In genomic region chr2:41038408-41038807, GRCh38 we compare ENCODE assay signal across 23 cellular contexts.
DNase-seq lines count a peak whose midpoint lies in the region; ATAC-seq and TF ChIP-seq lines count a peak whose summit lies in the region.
"Had no signal": no experiment of that assay in that cellular context is flagged by ENCODE, and none has a peak within 500 bp of the region (broad histone marks: within the 10 kb centered on the region; RNA-seq: fewer than 3 reads in every experiment).

No MANE protein-coding gene starts in this region.

- H3K9me3 Mint-ChIP-seq in stimulated activated memory B cell treated with anti-CD40 and anti-IgM and Interleukin-4, amounts not matched to agents 10 μg/mL and 1 μg/mL and 100 μg/mL, for 72 hours: no peaks in the 10 kb centered on the region
- H3K9me3 Mint-ChIP-seq: activated naive CD4-positive, alpha-beta T cell treated with anti-CD3 and anti-CD28 coated beads, Interleukin-2, amount 50 U/mL, for 24 hours had no signal

- ATAC-seq in stimulated activated memory B cell treated with anti-CD40 and anti-IgM and Interleukin-4, amounts not matched to agents 10 μg/mL and 1 μg/mL and 100 μg/mL, for 72 hours: no peak
- ATAC-seq: natural killer cell treated with Interleukin-12 subunit alpha and Interleukin-12 subunit beta and Interleukin-15 and Interleukin-18, amount 100 ng/mL, for 72 hours; stimulated activated effector memory CD8-positive, alpha-beta T cell treated with anti-CD3 and anti-CD28 coated beads, Interleukin-12 subunit alpha, Interleukin-12 subunit beta, amount 100 ng/mL, for 72 hours had no signal

- in situ Hi-C loops in brain microvascular endothelial cell (cut with HindIII; ENCODE audit: low pct_ligation_motif_present, low sequenced_read_pairs): no loop called here

- DNase-seq in A172 (ENCODE audit: low spot score) (peak; percentile 40), HS-27A (ENCODE audit: low read depth) (peak; percentile 22), brain microvascular endothelial cell (peak; percentile 66), foreskin melanocyte (peak; percentile 15), CD1c-positive myeloid dendritic cell (ENCODE audit: extremely low spot score) (no peak), coronary artery (ENCODE audit: low spot score) (no peak)
- DNase-seq in stimulated activated CD4-positive, alpha-beta T cell treated with anti-CD3 and anti-CD28 coated beads, Interleukin-1b, Interleukin-23, amount 100 ng/mL, for 48 hours: no peak
- DNase-seq: 8988T; activated CD4-positive, alpha-beta memory T cell treated with anti-CD3 and anti-CD28 coated beads, Interleukin-2, amount 10 ng/mL, durations not matched to agents 7 days and 5 days; activated T-cell treated with anti-CD3 and anti-CD28 coated beads, Interleukin-2, amount 50 U/mL, for 24 hours; DMS79; dorsolateral prefrontal cortex; kidney; NCI-H2081 treated with DMSO at 0.1 percent for 48 hours; NCI-H526; SIG-M5; stimulated activated CD4-positive, alpha-beta T cell treated with anti-CD3 and anti-CD28 coated beads, Interleukin-12 subunit alpha, Interleukin-12 subunit beta, amount 100 ng/mL, for 4 hours had no signal

- H3K4me3 ChIP-seq in brain microvascular endothelial cell (ENCODE audit: low read depth, low read length) (no peak overlapping the region), coronary artery (no peak overlapping the region)
- H3K4me3 ChIP-seq: dorsolateral prefrontal cortex, thoracic aorta had no signal

- H3K27me3 Mint-ChIP-seq in stimulated activated memory B cell treated with anti-CD40 and anti-IgM and Interleukin-4, amounts not matched to agents 10 μg/mL and 1 μg/mL and 100 μg/mL, for 72 hours: no peaks in the 10 kb centered on the region
- H3K27me3 Mint-ChIP-seq: activated CD4-positive, alpha-beta memory T cell treated with anti-CD3 and anti-CD28 coated beads, Interleukin-2, amount 10 ng/mL, durations not matched to agents 7 days and 5 days; activated naive CD4-positive, alpha-beta T cell treated with anti-CD3 and anti-CD28 coated beads, Interleukin-2, amount 50 U/mL, for 24 hours; activated T-cell treated with anti-CD3 and anti-CD28 coated beads, Interleukin-2, amount 50 U/mL, for 24 hours; natural killer cell treated with Interleukin-12 subunit alpha and Interleukin-12 subunit beta and Interleukin-15 and Interleukin-18, amount 100 ng/mL, for 72 hours had no signal

- H3K27me3 ChIP-seq in brain microvascular endothelial cell (replicated peaks): no peaks in the 10 kb centered on the region
- H3K27me3 ChIP-seq: dorsolateral prefrontal cortex had no signal

- no peaks in the 10 kb centered on the region for H3K36me3 Mint-ChIP-seq in stimulated activated memory B cell treated with anti-CD40 and anti-IgM and Interleukin-4, amounts not matched to agents 10 μg/mL and 1 μg/mL and 100 μg/mL, for 72 hours
- H3K36me3 Mint-ChIP-seq: activated naive CD4-positive, alpha-beta T cell treated with anti-CD3 and anti-CD28 coated beads, Interleukin-2, amount 50 U/mL, for 24 hours; CD14-positive monocyte; natural killer cell treated with Interleukin-12 subunit alpha and Interleukin-12 subunit beta and Interleukin-15 and Interleukin-18, amount 100 ng/mL, for 72 hours; stimulated activated effector memory CD8-positive, alpha-beta T cell treated with anti-CD3 and anti-CD28 coated beads, Interleukin-12 subunit alpha, Interleukin-12 subunit beta, amount 100 ng/mL, for 72 hours had no signal

- no peak for TF ChIP-seq CTCF in brain microvascular endothelial cell (IDR thresholded peaks at IDR 0.05; ENCODE audit: low read depth, low read length, missing control alignments)
- TF ChIP-seq CTCF in coronary artery (IDR thresholded peaks at IDR 0.05): no peak

- no peaks in the 10 kb centered on the region for H3K4me1 Mint-ChIP-seq in stimulated activated memory B cell treated with anti-CD40 and anti-IgM and Interleukin-4, amounts not matched to agents 10 μg/mL and 1 μg/mL and 100 μg/mL, for 72 hours
- H3K4me1 Mint-ChIP-seq: activated CD4-positive, alpha-beta memory T cell treated with anti-CD3 and anti-CD28 coated beads, Interleukin-2, amount 10 ng/mL, durations not matched to agents 7 days and 5 days; activated naive CD4-positive, alpha-beta T cell treated with anti-CD3 and anti-CD28 coated beads, Interleukin-2, amount 50 U/mL, for 24 hours; CD14-positive monocyte; stimulated activated effector memory CD8-positive, alpha-beta T cell treated with anti-CD3 and anti-CD28 coated beads, Interleukin-12 subunit alpha, Interleukin-12 subunit beta, amount 100 ng/mL, for 72 hours had no signal

- no peak overlapping the region for H3K27ac Mint-ChIP-seq in stimulated activated memory B cell treated with anti-CD40 and anti-IgM and Interleukin-4, amounts not matched to agents 10 μg/mL and 1 μg/mL and 100 μg/mL, for 72 hours
- H3K27ac Mint-ChIP-seq: activated CD4-positive, alpha-beta memory T cell treated with anti-CD3 and anti-CD28 coated beads, Interleukin-2, amount 10 ng/mL, durations not matched to agents 7 days and 5 days; activated naive CD4-positive, alpha-beta T cell treated with anti-CD3 and anti-CD28 coated beads, Interleukin-2, amount 50 U/mL, for 24 hours; activated T-cell treated with anti-CD3 and anti-CD28 coated beads, Interleukin-2, amount 50 U/mL, for 24 hours; CD14-positive monocyte; natural killer cell treated with Interleukin-12 subunit alpha and Interleukin-12 subunit beta and Interleukin-15 and Interleukin-18, amount 100 ng/mL, for 72 hours; stimulated activated effector memory CD8-positive, alpha-beta T cell treated with anti-CD3 and anti-CD28 coated beads, Interleukin-12 subunit alpha, Interleukin-12 subunit beta, amount 100 ng/mL, for 72 hours had no signal

- H3K36me3 ChIP-seq in brain microvascular endothelial cell (replicated peaks): no peaks in the 10 kb centered on the region
- H3K36me3 ChIP-seq: thoracic aorta had no signal

- H3K27ac ChIP-seq in brain microvascular endothelial cell (no peak overlapping the region), coronary artery (no peak overlapping the region)
- H3K27ac ChIP-seq: dorsolateral prefrontal cortex, thoracic aorta had no signal

- no peak overlapping the region for H3K4me3 Mint-ChIP-seq in stimulated activated memory B cell treated with anti-CD40 and anti-IgM and Interleukin-4, amounts not matched to agents 10 μg/mL and 1 μg/mL and 100 μg/mL, for 72 hours
- H3K4me3 Mint-ChIP-seq: activated CD4-positive, alpha-beta memory T cell treated with anti-CD3 and anti-CD28 coated beads, Interleukin-2, amount 10 ng/mL, durations not matched to agents 7 days and 5 days; activated naive CD4-positive, alpha-beta T cell treated with anti-CD3 and anti-CD28 coated beads, Interleukin-2, amount 50 U/mL, for 24 hours; activated T-cell treated with anti-CD3 and anti-CD28 coated beads, Interleukin-2, amount 50 U/mL, for 24 hours; CD14-positive monocyte; natural killer cell treated with Interleukin-12 subunit alpha and Interleukin-12 subunit beta and Interleukin-15 and Interleukin-18, amount 100 ng/mL, for 72 hours; stimulated activated effector memory CD8-positive, alpha-beta T cell treated with anti-CD3 and anti-CD28 coated beads, Interleukin-12 subunit alpha, Interleukin-12 subunit beta, amount 100 ng/mL, for 72 hours had no signal

Comparison
In these comparisons a context has a peak if more than half of its experiments do, and no peak if none do; other contexts are left out.
1. DNase-seq: peak in A172 (single experiment), HS-27A (single experiment), brain microvascular endothelial cell (single experiment) and foreskin melanocyte (single experiment); none in stimulated activated CD4-positive, alpha-beta T cell treated with anti-CD3 and anti-CD28 coated beads, Interleukin-1b, Interleukin-23, amount 100 ng/mL, for 48 hours (single experiment), CD1c-positive myeloid dendritic cell (single experiment) and coronary artery (single experiment).